In the genomic region with DNA sequence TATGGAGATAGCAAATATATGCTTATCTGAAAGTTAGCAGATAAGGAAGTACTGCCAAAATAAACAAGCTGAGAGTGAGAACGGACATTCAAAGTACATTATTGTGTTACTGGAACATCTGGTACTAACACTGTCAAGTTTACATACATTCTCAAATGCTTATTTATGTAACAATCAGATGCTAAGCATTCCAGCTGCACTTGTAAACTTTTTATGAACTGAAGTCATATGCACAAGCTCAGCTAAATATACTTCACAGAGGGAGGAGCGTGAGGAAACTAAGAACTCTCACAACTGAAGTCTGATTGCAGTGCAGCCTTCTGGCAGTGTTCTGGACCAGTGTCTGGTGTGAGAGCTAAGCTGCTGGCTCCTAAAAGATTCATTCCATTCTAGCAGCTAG, we compare ENCODE assay signal across 9 cellular contexts.
DNase-seq lines count a peak whose midpoint lies in the region; ATAC-seq and TF ChIP-seq lines count a peak whose summit lies in the region.
"Had no signal": no experiment of that assay in that cellular context is flagged by ENCODE, and none has a peak within 500 bp of the region (broad histone marks: within the 10 kb centered on the region; RNA-seq: fewer than 3 reads in every experiment).

No MANE protein-coding gene starts in this region.

- H3K27ac ChIP-seq in IMR-90 (ENCODE audit: insufficient read depth, low read length) (no peak overlapping the region), mesodermal cell (ENCODE audit: low read depth, low read length, severe bottlenecking) (peak overlapping the region; percentile 25)
- H3K27ac ChIP-seq in naive thymus-derived CD4-positive, alpha-beta T cell (ENCODE audit: low read depth, low read length) = no peak overlapping the region

- TF ChIP-seq POLR2A in IMR-90 (IDR thresholded peaks at IDR 0.05; ENCODE audit: low read depth, low read length) = no peak

- peaks cover 5% of the 10 kb centered on the region; the same call in 1 of the 2 replicates for H3K9me1 ChIP-seq in IMR-90 (ENCODE audit: insufficient read depth, low read length)

- no peaks in the 10 kb centered on the region for H3K27me3 Mint-ChIP-seq in nephron progenitor cell (ENCODE audit: low read depth, poor library complexity)
- no peaks in the 10 kb centered on the region for H3K27me3 Mint-ChIP-seq in naive thymus-derived CD4-positive, alpha-beta T cell

- H4K20me1 ChIP-seq in IMR-90 (ENCODE audit: insufficient read depth, low read length) = no peaks in the 10 kb centered on the region

- H2AFZ ChIP-seq in IMR-90 (replicated peaks; ENCODE audit: low read length, poor library complexity) = no peak overlapping the region

- H3K9me3 ChIP-seq in IMR-90 (ENCODE audit: control insufficient read depth, insufficient read depth, low read length) (no peaks in the 10 kb centered on the region), mesodermal cell (ENCODE audit: control insufficient read depth, low read length) (no peaks in the 10 kb centered on the region)
- H3K9me3 ChIP-seq in naive thymus-derived CD4-positive, alpha-beta T cell (ENCODE audit: control insufficient read depth in 2 of 3, low read length in 3 of 3) = no peaks in the 10 kb centered on the region

- H3K36me3 Mint-ChIP-seq in nephron progenitor cell (ENCODE audit: low read depth) = no peaks in the 10 kb centered on the region
- peaks cover 0 to 7% (median 0%) of the 10 kb centered on the region in 5 donors for H3K36me3 Mint-ChIP-seq in naive thymus-derived CD4-positive, alpha-beta T cell

- no peak overlapping the region for H3K4me3 ChIP-seq in AG04449 (ENCODE audit: low read depth, low read length)
- no peak overlapping the region for H3K4me3 ChIP-seq in IMR-90 (ENCODE audit: insufficient read depth, low read depth, low read length)
- H3K4me3 ChIP-seq in mesodermal cell (ENCODE audit: extremely low read depth, insufficient read depth, low read length, poor library complexity, severe bottlenecking) = no peak overlapping the region
- no peak overlapping the region for H3K4me3 ChIP-seq in naive thymus-derived CD4-positive, alpha-beta T cell (ENCODE audit: low read length)

- no peak overlapping the region for H4K5ac ChIP-seq in IMR-90 (ENCODE audit: low read depth, low read length)

- POLR2A ChIA-PET in AG04449 (lab: Yijun Ruan, JAX) = interaction anchor here (0.7 to 1.3 kb wide), 2 partner anchors 53 to 315 kb away, joined by 3 read pairs; no protein-coding TSS in a partner anchor
- POLR2A ChIA-PET in IMR-90 (lab: Charles Lee; ENCODE audit: unreplicated experiment) = no interaction called here
- POLR2A ChIA-PET in naive thymus-derived CD4-positive, alpha-beta T cell (lab: Charles Lee) = no interaction called here

- H3K27ac Mint-ChIP-seq in nephron progenitor cell = no peak overlapping the region
- H3K27ac Mint-ChIP-seq in naive thymus-derived CD4-positive, alpha-beta T cell = no peak overlapping the region

- H3K18ac ChIP-seq in IMR-90 (ENCODE audit: low read depth, low read length) = no peak overlapping the region

- H3K4ac ChIP-seq in IMR-90 (ENCODE audit: low read depth, low read length) = no peak overlapping the region

- peaks cover 41% of the 10 kb centered on the region for H3K4me1 Mint-ChIP-seq in nephron progenitor cell
- no peaks in the 10 kb centered on the region for H3K4me1 Mint-ChIP-seq in naive thymus-derived CD4-positive, alpha-beta T cell

- intact Hi-C loops in IMR-90 (cut with micrococcal nuclease) = loop anchor here (2.0 to 5.0 kb wide), 2 partner anchors 130 to 188 kb away; no protein-coding TSS in a partner anchor
- intact Hi-C loops in naive thymus-derived CD4-positive, alpha-beta T cell (cut with micrococcal nuclease) = no loop called here

- CTCF ChIA-PET in AG04449 (lab: Yijun Ruan, JAX) = interaction anchor here (0.7 to 7.7 kb wide), 3 partner anchors 20 to 230 kb away, joined by 3 to 55 read pairs (median 4); no protein-coding TSS in a partner anchor
- CTCF ChIA-PET in IMR-90 (lab: Yijun Ruan, JAX) = interaction anchor here (0.7 to 1.0 kb wide), 2 partner anchors 47 to 136 kb away, joined by 5 read pairs; no protein-coding TSS in a partner anchor
- CTCF ChIA-PET in naive thymus-derived CD4-positive, alpha-beta T cell (lab: Charles Lee) = interaction anchor here (0.7 kb wide), 1 partner anchor 22 kb away, joined by 3 read pairs; no protein-coding TSS in a partner anchor

- H3K4me3 Mint-ChIP-seq in nephron progenitor cell = no peak overlapping the region
- no peak overlapping the region for H3K4me3 Mint-ChIP-seq in naive thymus-derived CD4-positive, alpha-beta T cell

- H4K8ac ChIP-seq in IMR-90 (ENCODE audit: low read depth in 2 of 2, low read length in 2 of 2) = no peak overlapping the region; a peak in 1 of 4 replicates

- H2BK15ac ChIP-seq in IMR-90 (ENCODE audit: low read depth, low read length) = no peak overlapping the region

- H4K91ac ChIP-seq in IMR-90 (ENCODE audit: insufficient read depth, low read depth, low read length) = no peak overlapping the region

- H3K14ac ChIP-seq in IMR-90 (replicated peaks; ENCODE audit: low read depth, low read length) = no peak overlapping the region

- WGBS in IMR-90 (ENCODE audit: extremely low coverage in 2 of 2, insufficient read length in 1 of 2), 2 experiments = no CpG with 5 or more reads among the region's 2 CpGs
- WGBS in mesodermal cell (ENCODE audit: insufficient coverage in 2 of 2), 2 experiments = 80% methylated on average over 1 of the region's 2 CpGs; no CpG with 5 or more reads in 1 of the 2 experiments

- H3K9me3 Mint-ChIP-seq in nephron progenitor cell = no peaks in the 10 kb centered on the region
- no peaks in the 10 kb centered on the region for H3K9me3 Mint-ChIP-seq in naive thymus-derived CD4-positive, alpha-beta T cell

- DNase-seq in AG04449 (ENCODE audit: low read depth, low spot score) (peak; percentile 99), IMR-90 (peak; percentile 98), dermis microvascular lymphatic vessel endothelial cell (ENCODE audit: low read depth in 2 of 2) (peak; percentile 65 to 97), amygdala (lab: John Stamatoyannopoulos, UW) (no peak), HPDE6-E6E7 (ENCODE audit: extremely low spot score) (no peak), nephron progenitor cell (no peak)
- no peak for DNase-seq in naive thymus-derived CD4-positive, alpha-beta T cell
- DNase-seq: T-helper 2 cell had no signal

- no peaks in the 10 kb centered on the region for H3K79me1 ChIP-seq in IMR-90 (ENCODE audit: low read depth in 1 of 2, low read length in 2 of 2)

- no peak overlapping the region for H3K4me2 ChIP-seq in IMR-90 (ENCODE audit: low read depth, low read length)

- H3K36me3 ChIP-seq in IMR-90 (ENCODE audit: control insufficient read depth, insufficient read depth, low read length) = no peaks in the 10 kb centered on the region
- no peaks in the 10 kb centered on the region for H3K36me3 ChIP-seq in mesodermal cell (ENCODE audit: control insufficient read depth, insufficient read depth, low read length)
- no peaks in the 10 kb centered on the region for H3K36me3 ChIP-seq in naive thymus-derived CD4-positive, alpha-beta T cell (ENCODE audit: control insufficient read depth in 2 of 3, insufficient read depth in 3 of 3, low read length in 3 of 3)

- no TSS peak for BruUV-seq in IMR-90 (replicated peaks; lab: Mats Ljungman, UMichigan)

- H3K27me3 ChIP-seq in IMR-90 (ENCODE audit: control insufficient read depth, insufficient read depth, low read length) = no peaks in the 10 kb centered on the region
- no peaks in the 10 kb centered on the region for H3K27me3 ChIP-seq in naive thymus-derived CD4-positive, alpha-beta T cell (ENCODE audit: control insufficient read depth in 2 of 2, insufficient read depth in 2 of 2, low read length in 2 of 2)

- no peak for TF ChIP-seq CTCF in AG04449 (IDR thresholded peaks at IDR 0.05; ENCODE audit: insufficient read depth, low read length, missing control alignments)
- no peak for TF ChIP-seq CTCF in IMR-90 (conservative IDR thresholded peaks at IDR 0.05; ENCODE audit: low read depth, low read length)
- TF ChIP-seq CTCF in nephron progenitor cell (IDR thresholded peaks at IDR 0.05) = no peak

- dilution Hi-C loops in IMR-90 (cut with HindIII; ENCODE audit: low sequenced_read_pairs, unreplicated experiment) = no loop called here

- in situ Hi-C loops in IMR-90 (cut with MboI; ENCODE audit: low sequenced_read_pairs) = no loop called here

- no peak overlapping the region for H2BK20ac ChIP-seq in IMR-90 (ENCODE audit: low read depth, low read length)

- no peak overlapping the region for H3K56ac ChIP-seq in IMR-90 (ENCODE audit: extremely low read depth, insufficient read depth, low read length)

- no peak for TF ChIP-seq RAD21 in IMR-90 (IDR thresholded peaks at IDR 0.05; ENCODE audit: low read length)

- no peak overlapping the region for H2AK9ac ChIP-seq in IMR-90 (replicated peaks; ENCODE audit: low read depth, low read length, poor library complexity)

- H2BK5ac ChIP-seq in IMR-90 (ENCODE audit: low read depth, low read length, poor library complexity, severe bottlenecking) = peak overlapping the region; percentile 65

- no peak overlapping the region for H2AK5ac ChIP-seq in IMR-90 (ENCODE audit: low read depth, low read length)

- peak; percentile 90 for ATAC-seq in IMR-90 (ENCODE audit: low read depth)
- ATAC-seq in naive thymus-derived CD4-positive, alpha-beta T cell = no peak

- H3K9ac ChIP-seq in IMR-90 (ENCODE audit: low read depth, low read length) = no peak overlapping the region

- peaks cover 16% of the 10 kb centered on the region for H3K4me1 ChIP-seq in IMR-90 (ENCODE audit: control insufficient read depth, insufficient read depth, low read length)
- H3K4me1 ChIP-seq in mesodermal cell (ENCODE audit: control insufficient read depth, insufficient read depth, low read length, poor library complexity, severe bottlenecking) = peaks cover 47% of the 10 kb centered on the region
- no peaks in the 10 kb centered on the region for H3K4me1 ChIP-seq in naive thymus-derived CD4-positive, alpha-beta T cell (ENCODE audit: control insufficient read depth in 2 of 2, insufficient read depth in 2 of 2, low read length in 2 of 2)

- no peak overlapping the region for H3K23ac ChIP-seq in IMR-90 (ENCODE audit: low read depth, low read length)

- H2BK120ac ChIP-seq in IMR-90 (ENCODE audit: low read depth, low read length) = no peak overlapping the region

TF ChIP-seq in IMR-90, 13 proteins besides CTCF, POLR2A, EP300 and RAD21 (continues in another document):
- TF ChIP-seq NFE2L2 (IDR thresholded peaks at IDR 0.05; ENCODE audit: low read depth, low read length) (no peak), MXI1 (IDR thresholded peaks at IDR 0.05; ENCODE audit: borderline replicate concordance, low read depth, low read length) (no peak), BHLHE40 (IDR thresholded peaks at IDR 0.05; ENCODE audit: low read depth, low read length) (peak; percentile 60; the same call in 1 of the 2 replicates), CEBPB (IDR thresholded peaks at IDR 0.05; ENCODE audit: low read depth, low read length) (no peak), CHD1 (IDR thresholded peaks at IDR 0.05; ENCODE audit: low read depth, low read length) (no peak), MAZ (IDR thresholded peaks at IDR 0.05; ENCODE audit: borderline replicate concordance, low read depth, low read length) (no peak), MAFK (IDR thresholded peaks at IDR 0.05; ENCODE audit: low read depth, low read length) (peak; percentile 57; the same call in 1 of the 2 replicates)

Comparison
In these comparisons a context has a peak if more than half of its experiments do, and no peak if none do; other contexts are left out.
1. DNase-seq: peak in AG04449 (single experiment), IMR-90 (single experiment) and dermis microvascular lymphatic vessel endothelial cell (2 of 2); none in amygdala (0 of 56), HPDE6-E6E7 (single experiment), nephron progenitor cell (single experiment) and naive thymus-derived CD4-positive, alpha-beta T cell (0 of 9).